In the genomic region with DNA sequence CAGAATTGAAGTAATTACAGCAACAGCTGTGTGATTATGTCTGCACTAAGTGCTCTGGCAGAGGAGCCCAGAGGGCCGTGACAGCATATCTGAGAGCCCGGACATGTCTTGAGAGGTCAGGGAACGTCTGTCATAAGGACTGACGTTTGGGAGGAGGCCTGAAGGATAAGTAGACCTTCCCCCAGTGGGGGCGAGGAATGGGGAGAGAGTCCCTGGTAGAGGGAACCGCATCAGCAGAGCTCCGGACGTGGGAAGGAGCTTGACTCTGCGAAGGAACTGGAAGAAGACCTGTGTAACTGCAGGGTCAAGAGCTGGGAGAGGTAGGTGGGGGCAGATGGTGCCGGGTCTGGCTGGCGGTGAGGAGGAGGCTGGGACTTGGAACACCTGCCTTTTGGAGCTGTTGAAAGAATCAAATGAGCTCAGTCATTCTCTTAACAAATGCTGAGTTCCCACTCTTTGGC, we compare ENCODE assay signal across 1 cellular context.
TF ChIP-seq lines count a peak whose summit lies in the region.

No MANE protein-coding gene starts in this region.

TF ChIP-seq in K562, 482 proteins besides CTCF, POLR2A, EP300 and RAD21 (continued from another document):
- TF ChIP-seq, protein P1, sequence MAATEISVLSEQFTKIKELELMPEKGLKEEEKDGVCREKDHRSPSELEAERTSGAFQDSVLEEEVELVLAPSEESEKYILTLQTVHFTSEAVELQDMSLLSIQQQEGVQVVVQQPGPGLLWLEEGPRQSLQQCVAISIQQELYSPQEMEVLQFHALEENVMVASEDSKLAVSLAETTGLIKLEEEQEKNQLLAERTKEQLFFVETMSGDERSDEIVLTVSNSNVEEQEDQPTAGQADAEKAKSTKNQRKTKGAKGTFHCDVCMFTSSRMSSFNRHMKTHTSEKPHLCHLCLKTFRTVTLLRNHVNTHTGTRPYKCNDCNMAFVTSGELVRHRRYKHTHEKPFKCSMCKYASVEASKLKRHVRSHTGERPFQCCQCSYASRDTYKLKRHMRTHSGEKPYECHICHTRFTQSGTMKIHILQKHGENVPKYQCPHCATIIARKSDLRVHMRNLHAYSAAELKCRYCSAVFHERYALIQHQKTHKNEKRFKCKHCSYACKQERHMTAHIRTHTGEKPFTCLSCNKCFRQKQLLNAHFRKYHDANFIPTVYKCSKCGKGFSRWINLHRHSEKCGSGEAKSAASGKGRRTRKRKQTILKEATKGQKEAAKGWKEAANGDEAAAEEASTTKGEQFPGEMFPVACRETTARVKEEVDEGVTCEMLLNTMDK (IDR thresholded peaks at IDR 0.05; ENCODE audit: borderline replicate concordance, insufficient read depth, low read depth, low read length, poor library complexity, severe bottlenecking) = no peak
- TF ChIP-seq HNRNPK (IDR thresholded peaks at IDR 0.05; ENCODE audit: low read depth, low read length, poor library complexity, severe bottlenecking) (no peak), PML (IDR thresholded peaks at IDR 0.05; ENCODE audit: low read length) (no peak), ZNF24 (IDR thresholded peaks at IDR 0.05) (no peak), NFIX (CRISPR knock-in tag; IDR thresholded peaks at IDR 0.05; ENCODE audit: low read depth) (no peak), MAZ (CRISPR knock-in tag; conservative IDR thresholded peaks at IDR 0.05 in 1 of 2, IDR thresholded peaks at IDR 0.05 in 1 of 2) (peak in 1 of 2 experiments; percentile 23; a peak in 1 of 4 replicates), JUNB (CRISPR knock-in tag; conservative IDR thresholded peaks at IDR 0.05) (no peak), ZNF589 (CRISPR knock-in tag; IDR thresholded peaks at IDR 0.05; ENCODE audit: low read depth) (no peak), KLF16 (IDR thresholded peaks at IDR 0.05) (no peak), MEIS2 (IDR thresholded peaks at IDR 0.05; ENCODE audit: partially characterized antibody) (peak; percentile 41), NR2C2 (CRISPR knock-in tag; IDR thresholded peaks at IDR 0.05) (no peak), NR2C2 (tag; IDR thresholded peaks at IDR 0.05) (peak; percentile 88), ERF (CRISPR knock-in tag; IDR thresholded peaks at IDR 0.05) (no peak), CREM (IDR thresholded peaks at IDR 0.05; ENCODE audit: low read depth) (peak; percentile 71), NR2C1 (IDR thresholded peaks at IDR 0.05) (no peak), NR2C1 (tag; IDR thresholded peaks at IDR 0.05) (peak; percentile 79), ZNF197 (CRISPR knock-in tag; IDR thresholded peaks at IDR 0.05; ENCODE audit: low read depth) (no peak), ATF1 (CRISPR knock-in tag; IDR thresholded peaks at IDR 0.05) (no peak), ATF1 (tag; IDR thresholded peaks at IDR 0.05) (peak; percentile 76), NCOA2 (IDR thresholded peaks at IDR 0.05; ENCODE audit: partially characterized antibody in 2 of 2) (peak in 1 of 2 experiments; percentile 95), U2AF1 (optimal IDR thresholded peaks at IDR 0.05; ENCODE audit: low read depth, low read length) (no peak)
- TF ChIP-seq, protein P2, sequence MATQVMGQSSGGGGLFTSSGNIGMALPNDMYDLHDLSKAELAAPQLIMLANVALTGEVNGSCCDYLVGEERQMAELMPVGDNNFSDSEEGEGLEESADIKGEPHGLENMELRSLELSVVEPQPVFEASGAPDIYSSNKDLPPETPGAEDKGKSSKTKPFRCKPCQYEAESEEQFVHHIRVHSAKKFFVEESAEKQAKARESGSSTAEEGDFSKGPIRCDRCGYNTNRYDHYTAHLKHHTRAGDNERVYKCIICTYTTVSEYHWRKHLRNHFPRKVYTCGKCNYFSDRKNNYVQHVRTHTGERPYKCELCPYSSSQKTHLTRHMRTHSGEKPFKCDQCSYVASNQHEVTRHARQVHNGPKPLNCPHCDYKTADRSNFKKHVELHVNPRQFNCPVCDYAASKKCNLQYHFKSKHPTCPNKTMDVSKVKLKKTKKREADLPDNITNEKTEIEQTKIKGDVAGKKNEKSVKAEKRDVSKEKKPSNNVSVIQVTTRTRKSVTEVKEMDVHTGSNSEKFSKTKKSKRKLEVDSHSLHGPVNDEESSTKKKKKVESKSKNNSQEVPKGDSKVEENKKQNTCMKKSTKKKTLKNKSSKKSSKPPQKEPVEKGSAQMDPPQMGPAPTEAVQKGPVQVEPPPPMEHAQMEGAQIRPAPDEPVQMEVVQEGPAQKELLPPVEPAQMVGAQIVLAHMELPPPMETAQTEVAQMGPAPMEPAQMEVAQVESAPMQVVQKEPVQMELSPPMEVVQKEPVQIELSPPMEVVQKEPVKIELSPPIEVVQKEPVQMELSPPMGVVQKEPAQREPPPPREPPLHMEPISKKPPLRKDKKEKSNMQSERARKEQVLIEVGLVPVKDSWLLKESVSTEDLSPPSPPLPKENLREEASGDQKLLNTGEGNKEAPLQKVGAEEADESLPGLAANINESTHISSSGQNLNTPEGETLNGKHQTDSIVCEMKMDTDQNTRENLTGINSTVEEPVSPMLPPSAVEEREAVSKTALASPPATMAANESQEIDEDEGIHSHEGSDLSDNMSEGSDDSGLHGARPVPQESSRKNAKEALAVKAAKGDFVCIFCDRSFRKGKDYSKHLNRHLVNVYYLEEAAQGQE (CRISPR knock-in tag; IDR thresholded peaks at IDR 0.05; ENCODE audit: low read depth) = no peak
- TF ChIP-seq, protein P3, sequence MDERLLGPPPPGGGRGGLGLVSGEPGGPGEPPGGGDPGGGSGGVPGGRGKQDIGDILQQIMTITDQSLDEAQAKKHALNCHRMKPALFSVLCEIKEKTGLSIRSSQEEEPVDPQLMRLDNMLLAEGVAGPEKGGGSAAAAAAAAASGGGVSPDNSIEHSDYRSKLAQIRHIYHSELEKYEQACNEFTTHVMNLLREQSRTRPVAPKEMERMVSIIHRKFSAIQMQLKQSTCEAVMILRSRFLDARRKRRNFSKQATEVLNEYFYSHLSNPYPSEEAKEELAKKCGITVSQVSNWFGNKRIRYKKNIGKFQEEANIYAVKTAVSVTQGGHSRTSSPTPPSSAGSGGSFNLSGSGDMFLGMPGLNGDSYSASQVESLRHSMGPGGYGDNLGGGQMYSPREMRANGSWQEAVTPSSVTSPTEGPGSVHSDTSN (CRISPR knock-in tag; IDR thresholded peaks at IDR 0.05; ENCODE audit: low read depth) = no peak
- TF ChIP-seq, protein P3 (tag; conservative IDR thresholded peaks at IDR 0.05; ENCODE audit: low read depth) = peak; percentile 28; the same call in 1 of the 2 replicates
- TF ChIP-seq, protein P4, sequence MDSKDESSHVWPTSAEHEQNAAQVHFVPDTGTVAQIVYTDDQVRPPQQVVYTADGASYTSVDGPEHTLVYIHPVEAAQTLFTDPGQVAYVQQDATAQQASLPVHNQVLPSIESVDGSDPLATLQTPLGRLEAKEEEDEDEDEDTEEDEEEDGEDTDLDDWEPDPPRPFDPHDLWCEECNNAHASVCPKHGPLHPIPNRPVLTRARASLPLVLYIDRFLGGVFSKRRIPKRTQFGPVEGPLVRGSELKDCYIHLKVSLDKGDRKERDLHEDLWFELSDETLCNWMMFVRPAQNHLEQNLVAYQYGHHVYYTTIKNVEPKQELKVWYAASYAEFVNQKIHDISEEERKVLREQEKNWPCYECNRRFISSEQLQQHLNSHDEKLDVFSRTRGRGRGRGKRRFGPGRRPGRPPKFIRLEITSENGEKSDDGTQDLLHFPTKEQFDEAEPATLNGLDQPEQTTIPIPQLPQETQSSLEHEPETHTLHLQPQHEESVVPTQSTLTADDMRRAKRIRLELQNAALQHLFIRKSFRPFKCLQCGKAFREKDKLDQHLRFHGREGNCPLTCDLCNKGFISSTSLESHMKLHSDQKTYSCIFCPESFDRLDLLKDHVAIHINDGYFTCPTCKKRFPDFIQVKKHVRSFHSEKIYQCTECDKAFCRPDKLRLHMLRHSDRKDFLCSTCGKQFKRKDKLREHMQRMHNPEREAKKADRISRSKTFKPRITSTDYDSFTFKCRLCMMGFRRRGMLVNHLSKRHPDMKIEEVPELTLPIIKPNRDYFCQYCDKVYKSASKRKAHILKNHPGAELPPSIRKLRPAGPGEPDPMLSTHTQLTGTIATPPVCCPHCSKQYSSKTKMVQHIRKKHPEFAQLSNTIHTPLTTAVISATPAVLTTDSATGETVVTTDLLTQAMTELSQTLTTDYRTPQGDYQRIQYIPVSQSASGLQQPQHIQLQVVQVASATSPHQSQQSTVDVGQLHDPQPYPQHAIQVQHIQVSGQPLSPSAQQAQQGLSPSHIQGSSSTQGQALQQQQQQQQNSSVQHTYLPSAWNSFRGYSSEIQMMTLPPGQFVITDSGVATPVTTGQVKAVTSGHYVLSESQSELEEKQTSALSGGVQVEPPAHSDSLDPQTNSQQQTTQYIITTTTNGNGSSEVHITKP (IDR thresholded peaks at IDR 0.05; ENCODE audit: partially characterized antibody) = no peak
- TF ChIP-seq, protein P5, sequence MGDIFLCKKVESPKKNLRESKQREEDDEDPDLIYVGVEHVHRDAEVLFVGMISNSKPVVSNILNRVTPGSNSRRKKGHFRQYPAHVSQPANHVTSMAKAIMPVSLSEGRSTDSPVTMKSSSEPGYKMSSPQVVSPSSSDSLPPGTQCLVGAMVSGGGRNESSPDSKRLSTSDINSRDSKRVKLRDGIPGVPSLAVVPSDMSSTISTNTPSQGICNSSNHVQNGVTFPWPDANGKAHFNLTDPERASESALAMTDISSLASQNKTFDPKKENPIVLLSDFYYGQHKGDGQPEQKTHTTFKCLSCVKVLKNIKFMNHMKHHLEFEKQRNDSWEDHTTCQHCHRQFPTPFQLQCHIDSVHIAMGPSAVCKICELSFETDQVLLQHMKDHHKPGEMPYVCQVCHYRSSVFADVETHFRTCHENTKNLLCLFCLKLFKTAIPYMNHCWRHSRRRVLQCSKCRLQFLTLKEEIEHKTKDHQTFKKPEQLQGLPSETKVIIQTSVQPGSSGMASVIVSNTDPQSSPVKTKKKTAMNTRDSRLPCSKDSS (IDR thresholded peaks at IDR 0.05; ENCODE audit: low read depth, partially characterized antibody) = no peak
- TF ChIP-seq, protein P6, sequence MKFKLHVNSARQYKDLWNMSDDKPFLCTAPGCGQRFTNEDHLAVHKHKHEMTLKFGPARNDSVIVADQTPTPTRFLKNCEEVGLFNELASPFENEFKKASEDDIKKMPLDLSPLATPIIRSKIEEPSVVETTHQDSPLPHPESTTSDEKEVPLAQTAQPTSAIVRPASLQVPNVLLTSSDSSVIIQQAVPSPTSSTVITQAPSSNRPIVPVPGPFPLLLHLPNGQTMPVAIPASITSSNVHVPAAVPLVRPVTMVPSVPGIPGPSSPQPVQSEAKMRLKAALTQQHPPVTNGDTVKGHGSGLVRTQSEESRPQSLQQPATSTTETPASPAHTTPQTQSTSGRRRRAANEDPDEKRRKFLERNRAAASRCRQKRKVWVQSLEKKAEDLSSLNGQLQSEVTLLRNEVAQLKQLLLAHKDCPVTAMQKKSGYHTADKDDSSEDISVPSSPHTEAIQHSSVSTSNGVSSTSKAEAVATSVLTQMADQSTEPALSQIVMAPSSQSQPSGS (CRISPR knock-in tag; IDR thresholded peaks at IDR 0.05) = no peak
- TF ChIP-seq, protein P7, sequence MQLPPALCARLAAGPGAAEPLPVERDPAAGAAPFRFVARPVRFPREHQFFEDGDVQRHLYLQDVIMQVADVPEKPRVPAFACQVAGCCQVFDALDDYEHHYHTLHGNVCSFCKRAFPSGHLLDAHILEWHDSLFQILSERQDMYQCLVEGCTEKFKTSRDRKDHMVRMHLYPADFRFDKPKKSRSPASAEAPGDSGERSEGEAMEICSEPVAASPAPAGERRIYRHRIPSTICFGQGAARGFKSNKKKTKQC (CRISPR knock-in tag; IDR thresholded peaks at IDR 0.05) = no peak
- TF ChIP-seq, protein P8, sequence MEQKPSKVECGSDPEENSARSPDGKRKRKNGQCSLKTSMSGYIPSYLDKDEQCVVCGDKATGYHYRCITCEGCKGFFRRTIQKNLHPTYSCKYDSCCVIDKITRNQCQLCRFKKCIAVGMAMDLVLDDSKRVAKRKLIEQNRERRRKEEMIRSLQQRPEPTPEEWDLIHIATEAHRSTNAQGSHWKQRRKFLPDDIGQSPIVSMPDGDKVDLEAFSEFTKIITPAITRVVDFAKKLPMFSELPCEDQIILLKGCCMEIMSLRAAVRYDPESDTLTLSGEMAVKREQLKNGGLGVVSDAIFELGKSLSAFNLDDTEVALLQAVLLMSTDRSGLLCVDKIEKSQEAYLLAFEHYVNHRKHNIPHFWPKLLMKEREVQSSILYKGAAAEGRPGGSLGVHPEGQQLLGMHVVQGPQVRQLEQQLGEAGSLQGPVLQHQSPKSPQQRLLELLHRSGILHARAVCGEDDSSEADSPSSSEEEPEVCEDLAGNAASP (IDR thresholded peaks at IDR 0.05) = no peak
